14 cellular contexts compared by ENCODE assay signal in genomic region chr4:122368786-122369185, GRCh38. TPM values are rescaled to one million over a fixed set of nuclear protein-coding genes. Genes with fewer than 3 reads are reported as not detected.
"Had no signal": no experiment of that assay in that cellular context is flagged by ENCODE, and none has a peak within 500 bp of the region (broad histone marks: within the 10 kb centered on the region; RNA-seq: fewer than 3 reads in every experiment).

No MANE protein-coding gene starts in this region.

RNA-seq across cellular contexts. Expression of gene ADAD1, which starts 10.0 kb away (rescaled TPM):
- total RNA-seq: activated B cell treated with CpG ODN at 0.5 μM for 24 hours; activated CD4-positive, alpha-beta memory T cell treated with anti-CD3 and anti-CD28 coated beads for 36 hours; activated CD4-positive, alpha-beta memory T cell treated with anti-CD3 and anti-CD28 coated beads, Interleukin-2, amount 10 ng/mL, durations not matched to agents 7 days and 5 days; activated CD4-positive, alpha-beta T cell treated with anti-CD3 and anti-CD28 coated beads for 36 hours; activated CD4-positive, alpha-beta T cell treated with anti-CD3 and anti-CD28 coated beads, Interleukin-2, amount 10 ng/mL, durations not matched to agents 24 days and 14 days; activated CD4-positive, alpha-beta T cell treated with anti-CD3 and anti-CD28 coated beads, Interleukin-2, amount 10 ng/mL, durations not matched to agents 7 days and 5 days; activated CD8-positive, alpha-beta memory T cell treated with anti-CD3 and anti-CD28 coated beads for 36 hours; activated CD8-positive, alpha-beta memory T cell treated with anti-CD3 and anti-CD28 coated beads, Interleukin-2, amount 10 ng/mL, durations not matched to agents 7 days and 5 days; activated CD8-positive, alpha-beta T cell treated with anti-CD3 and anti-CD28 coated beads for 36 hours; activated CD8-positive, alpha-beta T cell treated with anti-CD3 and anti-CD28 coated beads, Interleukin-2, amount 10 ng/mL, durations not matched to agents 7 days and 5 days; T-helper 1 cell treated with Interleukin-12 subunit alpha and Interleukin-12 subunit beta and Interleukin-4 antibody, amounts not matched to agents 30 ng/mL and 1 ng/mL, for 36 hours; T-helper 17 cell; T-helper 2 cell treated with Interferon-gamma antibody and Interleukin-4, amounts not matched to agents 100 ng/mL and 5 ng/mL, for 36 hours; WTC11 had no signal
